In genomic region chr22:17431179-17431578, GRCh38 we compare ENCODE assay signal across 20 cellular contexts.
A peak's percentile ranks its signal among the peaks of the same experiment; 100 is the strongest.
DNase-seq lines count a peak whose midpoint lies in the region; ATAC-seq, FAIRE-seq and TF ChIP-seq lines count a peak whose summit lies in the region.
"Had no signal": no experiment of that assay in that cellular context is flagged by ENCODE, and none has a peak within 500 bp of the region (broad histone marks: within the 10 kb centered on the region; RNA-seq: fewer than 3 reads in every experiment).

No MANE protein-coding gene starts in this region.

- H3K27ac Mint-ChIP-seq in nephron progenitor cell: peak overlapping the region; percentile 43
- no peak overlapping the region for H3K27ac Mint-ChIP-seq in type B pancreatic cell

- no peak overlapping the region for H3K4me2 ChIP-seq in PC-3 (ENCODE audit: low read length)

- no peaks in the 10 kb centered on the region for H4K20me1 ChIP-seq in PC-3 (ENCODE audit: low read length)

- TF ChIP-seq CTCF in PC-3 (conservative IDR thresholded peaks at IDR 0.05; ENCODE audit: low read depth, low read length) (no peak), choroid plexus epithelial cell (conservative IDR thresholded peaks at IDR 0.05; ENCODE audit: low read depth, low read length) (no peak), nephron progenitor cell (IDR thresholded peaks at IDR 0.05) (no peak), type B pancreatic cell (conservative IDR thresholded peaks at IDR 0.05) (no peak), kidney (IDR thresholded peaks at IDR 0.05; ENCODE audit: borderline replicate concordance, extremely low read depth, insufficient read depth) (no peak)

- no peak overlapping the region for H2AFZ ChIP-seq in PC-3 (ENCODE audit: low read length)

- no peak overlapping the region for H3K4me3 ChIP-seq in PC-3 (ENCODE audit: low read length)
- H3K4me3 ChIP-seq in choroid plexus epithelial cell (ENCODE audit: low read depth, low read length): no peak overlapping the region
- H3K4me3 ChIP-seq in kidney (ENCODE audit: low read length in 2 of 2): no peak overlapping the region
- H3K4me3 ChIP-seq: mucosa of descending colon, prostate gland, skin epidermis had no signal

- no TSS peak for BruUV-seq in PC-3 (replicated peaks; lab: Mats Ljungman, UMichigan)

- peaks cover 70% of the 10 kb centered on the region for H3K4me1 Mint-ChIP-seq in nephron progenitor cell
- H3K4me1 Mint-ChIP-seq in type B pancreatic cell (ENCODE audit: unreplicated experiment): peaks cover 47% of the 10 kb centered on the region

- H3K9me3 Mint-ChIP-seq in nephron progenitor cell (peaks cover 20% of the 10 kb centered on the region), type B pancreatic cell (no peaks in the 10 kb centered on the region)

- no peak for FAIRE-seq in kidney (lab: Jason Lieb, UNC)

- no peaks in the 10 kb centered on the region for H3K9me2 ChIP-seq in PC-3 (replicated peaks; ENCODE audit: low read length)

- H3K36me3 ChIP-seq in PC-3 (ENCODE audit: low read depth, low read length) (no peaks in the 10 kb centered on the region), kidney (ENCODE audit: control insufficient read depth in 1 of 2, insufficient read depth in 2 of 2, low read length in 2 of 2) (no peaks in the 10 kb centered on the region)
- H3K36me3 ChIP-seq: prostate gland had no signal

- no peaks in the 10 kb centered on the region for H3F3A ChIP-seq in PC-3 (ENCODE audit: low read length, unreplicated experiment)

- H3K36me3 Mint-ChIP-seq in nephron progenitor cell (ENCODE audit: low read depth) (peaks cover 22% of the 10 kb centered on the region), type B pancreatic cell (peaks cover 6% of the 10 kb centered on the region)

- H3K9me3 ChIP-seq in PC-3 (ENCODE audit: low read length): no peaks in the 10 kb centered on the region
- H3K9me3 ChIP-seq in kidney (ENCODE audit: control insufficient read depth in 1 of 2, low read length in 2 of 2): no peaks in the 10 kb centered on the region
- H3K9me3 ChIP-seq: mucosa of descending colon, prostate gland had no signal

- no peak overlapping the region for H3K27ac ChIP-seq in PC-3 (ENCODE audit: low read length)
- H3K27ac ChIP-seq in kidney (ENCODE audit: low read depth in 2 of 2, low read length in 2 of 2): no peak overlapping the region
- H3K27ac ChIP-seq: HL-60, prostate gland, skin epidermis had no signal

- no peak overlapping the region for H3K4me3 Mint-ChIP-seq in nephron progenitor cell
- H3K4me3 Mint-ChIP-seq in type B pancreatic cell: no peak overlapping the region

- peaks cover 25% of the 10 kb centered on the region for H3K27me3 ChIP-seq in PC-3 (ENCODE audit: low read length)

- H3K4me1 ChIP-seq in PC-3 (ENCODE audit: insufficient read depth, low read length): no peaks in the 10 kb centered on the region
- no peaks in the 10 kb centered on the region for H3K4me1 ChIP-seq in kidney (ENCODE audit: control insufficient read depth in 1 of 2, insufficient read depth in 1 of 2, low read depth in 1 of 2, low read length in 2 of 2)
- H3K4me1 ChIP-seq: prostate gland had no signal

- peak; percentile 1 for DNase-seq in DMS53 treated with DMSO at 0.1 percent for 48 hours (lab: John Stamatoyannopoulos, UW; ENCODE audit: unreplicated experiment)
- peak; percentile 3 for DNase-seq in PC-3
- DNase-seq in choroid plexus epithelial cell (ENCODE audit: low read depth): peak; percentile 46
- DNase-seq in nephron progenitor cell: no peak
- DNase-seq in retina: no peak
- no peak for DNase-seq in type B pancreatic cell (ENCODE audit: extremely low spot score, unreplicated experiment)
- DNase-seq in kidney: no peak
- DNase-seq: activated CD4-positive, alpha-beta T cell treated with anti-CD3 and anti-CD28 coated beads, Interleukin-2, amount 50 U/mL, for 1 hour; activated gamma-delta T cell treated with Interleukin-2 at 50 U/mL for 16 hours; amniotic stem cell; central memory CD4-positive, alpha-beta T cell; IMR-90; MM.1S; mucosa of descending colon; NCI-H1694 treated with DMSO at 0.1 percent for 48 hours; NCI-H748 treated with DMSO at 0.1 percent for 48 hours; stimulated activated naive CD4-positive, alpha-beta T cell treated with Interleukin-2 at 50 U/mL for 16 hours had no signal

- H3K27me3 Mint-ChIP-seq in nephron progenitor cell (ENCODE audit: low read depth, poor library complexity) (no peaks in the 10 kb centered on the region), type B pancreatic cell (no peaks in the 10 kb centered on the region)

- ATAC-seq in PC-3: no peak
- ATAC-seq: mucosa of descending colon had no signal

- intact Hi-C loops in PC-3 (cut with micrococcal nuclease): no loop called here
- intact Hi-C loops in kidney (cut with DNase I): no loop called here

- CTCF ChIA-PET in PC-3 (lab: Charles Lee): no interaction called here

- POLR2A ChIA-PET in PC-3 (lab: Charles Lee; ENCODE audit: unreplicated experiment): no interaction called here

- no peak overlapping the region for H3K9ac ChIP-seq in PC-3 (ENCODE audit: low read length)
- no peak overlapping the region for H3K9ac ChIP-seq in kidney (ENCODE audit: low read length in 2 of 2)

- H3K79me2 ChIP-seq in PC-3 (ENCODE audit: low read length): no peaks in the 10 kb centered on the region

Comparison
In these comparisons a context has a peak if more than half of its experiments do, and no peak if none do; other contexts are left out.
1. DNase-seq: peak in DMS53 treated with DMSO at 0.1 percent for 48 hours (single experiment), PC-3 (single experiment) and choroid plexus epithelial cell (single experiment); none in nephron progenitor cell (single experiment), retina (single experiment), type B pancreatic cell (single experiment) and kidney (single experiment).